Comparison of ENCODE assay signal across 1 cellular context in genomic region chr11:8963569-8964323, GRCh38.
TF ChIP-seq lines count a peak whose summit lies in the region.

No MANE protein-coding gene starts in this region.

TF ChIP-seq in HepG2, 621 proteins besides CTCF, POLR2A, EP300 and RAD21 (continues in another document):
- TF ChIP-seq RBAK (CRISPR knock-in tag; IDR thresholded peaks at IDR 0.05) (no peak), ZNF180 (CRISPR knock-in tag; IDR thresholded peaks at IDR 0.05; ENCODE audit: borderline replicate concordance, low read depth) (no peak), ZNF615 (CRISPR knock-in tag; IDR thresholded peaks at IDR 0.05; ENCODE audit: borderline replicate concordance) (0 out of 2 replicates have a peak, but pooled peaks have one; percentile 78), ZNF331 (CRISPR knock-in tag; IDR thresholded peaks at IDR 0.05) (0 out of 2 replicates have a peak, but pooled peaks have one; percentile 10), KDM2A (CRISPR knock-in tag; IDR thresholded peaks at IDR 0.05; ENCODE audit: borderline replicate concordance, low read depth) (no peak), SMYD3 (CRISPR knock-in tag; IDR thresholded peaks at IDR 0.05) (peak; percentile 10; the same call in 1 of the 2 replicates), ZNF7 (CRISPR knock-in tag; IDR thresholded peaks at IDR 0.05) (no peak), REPIN1 (CRISPR knock-in tag; IDR thresholded peaks at IDR 0.05; ENCODE audit: borderline replicate concordance, low read depth) (0 out of 2 replicates have a peak, but pooled peaks have one; percentile 13), REL (CRISPR knock-in tag; conservative IDR thresholded peaks at IDR 0.05) (no peak), ZFP90 (CRISPR knock-in tag; IDR thresholded peaks at IDR 0.05; ENCODE audit: borderline replicate concordance) (no peak), EED (CRISPR knock-in tag; IDR thresholded peaks at IDR 0.05) (no peak), MATR3 (CRISPR knock-in tag; IDR thresholded peaks at IDR 0.05) (no peak), MIER2 (CRISPR knock-in tag; IDR thresholded peaks at IDR 0.05) (no peak), NAIF1 (CRISPR knock-in tag; IDR thresholded peaks at IDR 0.05; ENCODE audit: borderline replicate concordance) (0 out of 2 replicates have a peak, but pooled peaks have one; percentile 45), ZNF124 (CRISPR knock-in tag; IDR thresholded peaks at IDR 0.05) (no peak), NBN (conservative IDR thresholded peaks at IDR 0.05) (no peak), ZNF776 (CRISPR knock-in tag; IDR thresholded peaks at IDR 0.05) (no peak), ZNF234 (CRISPR knock-in tag; conservative IDR thresholded peaks at IDR 0.05) (no peak), GPN1 (CRISPR knock-in tag; IDR thresholded peaks at IDR 0.05; ENCODE audit: borderline replicate concordance) (no peak), ATF3 (CRISPR knock-in tag; IDR thresholded peaks at IDR 0.05) (0 out of 2 replicates have a peak, but pooled peaks have one; percentile 2), SRSF1 (optimal IDR thresholded peaks at IDR 0.05; ENCODE audit: low read depth, low read length) (no peak), ZMAT3 (CRISPR knock-in tag; conservative IDR thresholded peaks at IDR 0.05) (no peak), SIN3B (IDR thresholded peaks at IDR 0.05; ENCODE audit: low read length) (no peak), ZNF317 (CRISPR knock-in tag; IDR thresholded peaks at IDR 0.05) (0 out of 2 replicates have a peak, but pooled peaks have one; percentile 22), TARDBP (CRISPR knock-in tag; IDR thresholded peaks at IDR 0.05) (no peak), ZNF503 (CRISPR knock-in tag; IDR thresholded peaks at IDR 0.05) (no peak), ZNF563 (CRISPR knock-in tag; IDR thresholded peaks at IDR 0.05) (peak; percentile 30; the same call in 1 of the 2 replicates), MED1 (CRISPR knock-in tag; IDR thresholded peaks at IDR 0.05) (0 out of 2 replicates have a peak, but pooled peaks have one; percentile 8), TBP (CRISPR knock-in tag; IDR thresholded peaks at IDR 0.05) (no peak), ZNF883 (CRISPR knock-in tag; IDR thresholded peaks at IDR 0.05; ENCODE audit: not compliant biosample characterization) (peak; percentile 20), ZNF749 (CRISPR knock-in tag; IDR thresholded peaks at IDR 0.05; ENCODE audit: borderline replicate concordance) (peak; percentile 29; the same call in 1 of the 2 replicates)
- TF ChIP-seq, protein P1, sequence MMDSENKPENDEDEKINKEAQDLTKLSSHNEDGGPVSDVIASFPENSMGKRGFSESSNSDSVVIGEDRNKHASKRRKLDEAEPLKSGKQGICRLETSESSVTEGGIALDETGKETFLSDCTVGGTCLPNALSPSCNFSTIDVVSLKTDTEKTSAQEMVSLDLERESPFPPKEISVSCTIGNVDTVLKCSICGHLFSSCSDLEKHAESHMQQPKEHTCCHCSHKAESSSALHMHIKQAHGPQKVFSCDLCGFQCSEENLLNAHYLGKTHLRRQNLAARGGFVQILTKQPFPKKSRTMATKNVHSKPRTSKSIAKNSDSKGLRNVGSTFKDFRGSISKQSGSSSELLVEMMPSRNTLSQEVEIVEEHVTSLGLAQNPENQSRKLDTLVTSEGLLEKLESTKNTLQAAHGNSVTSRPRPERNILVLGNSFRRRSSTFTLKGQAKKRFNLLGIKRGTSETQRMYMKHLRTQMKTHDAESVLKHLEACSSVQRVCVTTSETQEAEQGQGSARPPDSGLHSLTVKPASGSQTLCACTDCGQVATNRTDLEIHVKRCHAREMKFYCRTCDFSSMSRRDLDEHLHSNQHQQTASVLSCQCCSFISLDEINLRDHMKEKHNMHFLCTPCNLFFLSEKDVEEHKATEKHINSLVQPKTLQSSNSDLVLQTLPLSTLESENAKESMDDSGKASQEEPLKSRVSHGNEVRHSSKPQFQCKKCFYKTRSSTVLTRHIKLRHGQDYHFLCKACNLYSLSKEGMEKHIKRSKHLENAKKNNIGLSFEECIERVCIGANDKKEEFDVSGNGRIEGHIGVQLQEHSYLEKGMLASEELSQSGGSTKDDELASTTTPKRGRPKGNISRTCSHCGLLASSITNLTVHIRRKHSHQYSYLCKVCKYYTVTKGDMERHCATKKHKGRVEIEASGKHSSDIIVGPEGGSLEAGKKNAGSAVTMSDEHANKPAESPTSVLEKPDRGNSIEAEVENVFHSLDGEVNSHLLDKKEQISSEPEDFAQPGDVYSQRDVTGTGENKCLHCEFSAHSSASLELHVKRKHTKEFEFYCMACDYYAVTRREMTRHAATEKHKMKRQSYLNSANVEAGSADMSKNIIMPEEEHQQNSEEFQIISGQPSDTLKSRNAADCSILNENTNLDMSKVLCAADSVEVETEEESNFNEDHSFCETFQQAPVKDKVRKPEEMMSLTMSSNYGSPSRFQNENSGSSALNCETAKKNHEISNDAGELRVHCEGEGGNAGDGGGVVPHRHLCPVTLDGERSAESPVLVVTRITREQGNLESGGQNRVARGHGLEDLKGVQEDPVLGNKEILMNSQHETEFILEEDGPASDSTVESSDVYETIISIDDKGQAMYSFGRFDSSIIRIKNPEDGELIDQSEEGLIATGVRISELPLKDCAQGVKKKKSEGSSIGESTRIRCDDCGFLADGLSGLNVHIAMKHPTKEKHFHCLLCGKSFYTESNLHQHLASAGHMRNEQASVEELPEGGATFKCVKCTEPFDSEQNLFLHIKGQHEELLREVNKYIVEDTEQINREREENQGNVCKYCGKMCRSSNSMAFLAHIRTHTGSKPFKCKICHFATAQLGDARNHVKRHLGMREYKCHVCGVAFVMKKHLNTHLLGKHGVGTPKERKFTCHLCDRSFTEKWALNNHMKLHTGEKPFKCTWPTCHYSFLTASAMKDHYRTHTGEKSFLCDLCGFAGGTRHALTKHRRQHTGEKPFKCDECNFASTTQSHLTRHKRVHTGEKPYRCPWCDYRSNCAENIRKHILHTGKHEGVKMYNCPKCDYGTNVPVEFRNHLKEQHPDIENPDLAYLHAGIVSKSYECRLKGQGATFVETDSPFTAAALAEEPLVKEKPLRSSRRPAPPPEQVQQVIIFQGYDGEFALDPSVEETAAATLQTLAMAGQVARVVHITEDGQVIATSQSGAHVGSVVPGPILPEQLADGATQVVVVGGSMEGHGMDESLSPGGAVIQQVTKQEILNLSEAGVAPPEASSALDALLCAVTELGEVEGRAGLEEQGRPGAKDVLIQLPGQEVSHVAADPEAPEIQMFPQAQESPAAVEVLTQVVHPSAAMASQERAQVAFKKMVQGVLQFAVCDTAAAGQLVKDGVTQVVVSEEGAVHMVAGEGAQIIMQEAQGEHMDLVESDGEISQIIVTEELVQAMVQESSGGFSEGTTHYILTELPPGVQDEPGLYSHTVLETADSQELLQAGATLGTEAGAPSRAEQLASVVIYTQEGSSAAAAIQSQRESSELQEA (CRISPR knock-in tag; IDR thresholded peaks at IDR 0.05; ENCODE audit: not compliant biosample characterization) = peak; percentile 18
- TF ChIP-seq, protein P2, sequence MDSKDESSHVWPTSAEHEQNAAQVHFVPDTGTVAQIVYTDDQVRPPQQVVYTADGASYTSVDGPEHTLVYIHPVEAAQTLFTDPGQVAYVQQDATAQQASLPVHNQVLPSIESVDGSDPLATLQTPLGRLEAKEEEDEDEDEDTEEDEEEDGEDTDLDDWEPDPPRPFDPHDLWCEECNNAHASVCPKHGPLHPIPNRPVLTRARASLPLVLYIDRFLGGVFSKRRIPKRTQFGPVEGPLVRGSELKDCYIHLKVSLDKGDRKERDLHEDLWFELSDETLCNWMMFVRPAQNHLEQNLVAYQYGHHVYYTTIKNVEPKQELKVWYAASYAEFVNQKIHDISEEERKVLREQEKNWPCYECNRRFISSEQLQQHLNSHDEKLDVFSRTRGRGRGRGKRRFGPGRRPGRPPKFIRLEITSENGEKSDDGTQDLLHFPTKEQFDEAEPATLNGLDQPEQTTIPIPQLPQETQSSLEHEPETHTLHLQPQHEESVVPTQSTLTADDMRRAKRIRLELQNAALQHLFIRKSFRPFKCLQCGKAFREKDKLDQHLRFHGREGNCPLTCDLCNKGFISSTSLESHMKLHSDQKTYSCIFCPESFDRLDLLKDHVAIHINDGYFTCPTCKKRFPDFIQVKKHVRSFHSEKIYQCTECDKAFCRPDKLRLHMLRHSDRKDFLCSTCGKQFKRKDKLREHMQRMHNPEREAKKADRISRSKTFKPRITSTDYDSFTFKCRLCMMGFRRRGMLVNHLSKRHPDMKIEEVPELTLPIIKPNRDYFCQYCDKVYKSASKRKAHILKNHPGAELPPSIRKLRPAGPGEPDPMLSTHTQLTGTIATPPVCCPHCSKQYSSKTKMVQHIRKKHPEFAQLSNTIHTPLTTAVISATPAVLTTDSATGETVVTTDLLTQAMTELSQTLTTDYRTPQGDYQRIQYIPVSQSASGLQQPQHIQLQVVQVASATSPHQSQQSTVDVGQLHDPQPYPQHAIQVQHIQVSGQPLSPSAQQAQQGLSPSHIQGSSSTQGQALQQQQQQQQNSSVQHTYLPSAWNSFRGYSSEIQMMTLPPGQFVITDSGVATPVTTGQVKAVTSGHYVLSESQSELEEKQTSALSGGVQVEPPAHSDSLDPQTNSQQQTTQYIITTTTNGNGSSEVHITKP (CRISPR knock-in tag; IDR thresholded peaks at IDR 0.05; ENCODE audit: low read depth) = no peak
- TF ChIP-seq, protein P3, sequence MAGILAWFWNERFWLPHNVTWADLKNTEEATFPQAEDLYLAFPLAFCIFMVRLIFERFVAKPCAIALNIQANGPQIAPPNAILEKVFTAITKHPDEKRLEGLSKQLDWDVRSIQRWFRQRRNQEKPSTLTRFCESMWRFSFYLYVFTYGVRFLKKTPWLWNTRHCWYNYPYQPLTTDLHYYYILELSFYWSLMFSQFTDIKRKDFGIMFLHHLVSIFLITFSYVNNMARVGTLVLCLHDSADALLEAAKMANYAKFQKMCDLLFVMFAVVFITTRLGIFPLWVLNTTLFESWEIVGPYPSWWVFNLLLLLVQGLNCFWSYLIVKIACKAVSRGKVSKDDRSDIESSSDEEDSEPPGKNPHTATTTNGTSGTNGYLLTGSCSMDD (CRISPR knock-in tag; IDR thresholded peaks at IDR 0.05) = no peak
- TF ChIP-seq, protein P4, sequence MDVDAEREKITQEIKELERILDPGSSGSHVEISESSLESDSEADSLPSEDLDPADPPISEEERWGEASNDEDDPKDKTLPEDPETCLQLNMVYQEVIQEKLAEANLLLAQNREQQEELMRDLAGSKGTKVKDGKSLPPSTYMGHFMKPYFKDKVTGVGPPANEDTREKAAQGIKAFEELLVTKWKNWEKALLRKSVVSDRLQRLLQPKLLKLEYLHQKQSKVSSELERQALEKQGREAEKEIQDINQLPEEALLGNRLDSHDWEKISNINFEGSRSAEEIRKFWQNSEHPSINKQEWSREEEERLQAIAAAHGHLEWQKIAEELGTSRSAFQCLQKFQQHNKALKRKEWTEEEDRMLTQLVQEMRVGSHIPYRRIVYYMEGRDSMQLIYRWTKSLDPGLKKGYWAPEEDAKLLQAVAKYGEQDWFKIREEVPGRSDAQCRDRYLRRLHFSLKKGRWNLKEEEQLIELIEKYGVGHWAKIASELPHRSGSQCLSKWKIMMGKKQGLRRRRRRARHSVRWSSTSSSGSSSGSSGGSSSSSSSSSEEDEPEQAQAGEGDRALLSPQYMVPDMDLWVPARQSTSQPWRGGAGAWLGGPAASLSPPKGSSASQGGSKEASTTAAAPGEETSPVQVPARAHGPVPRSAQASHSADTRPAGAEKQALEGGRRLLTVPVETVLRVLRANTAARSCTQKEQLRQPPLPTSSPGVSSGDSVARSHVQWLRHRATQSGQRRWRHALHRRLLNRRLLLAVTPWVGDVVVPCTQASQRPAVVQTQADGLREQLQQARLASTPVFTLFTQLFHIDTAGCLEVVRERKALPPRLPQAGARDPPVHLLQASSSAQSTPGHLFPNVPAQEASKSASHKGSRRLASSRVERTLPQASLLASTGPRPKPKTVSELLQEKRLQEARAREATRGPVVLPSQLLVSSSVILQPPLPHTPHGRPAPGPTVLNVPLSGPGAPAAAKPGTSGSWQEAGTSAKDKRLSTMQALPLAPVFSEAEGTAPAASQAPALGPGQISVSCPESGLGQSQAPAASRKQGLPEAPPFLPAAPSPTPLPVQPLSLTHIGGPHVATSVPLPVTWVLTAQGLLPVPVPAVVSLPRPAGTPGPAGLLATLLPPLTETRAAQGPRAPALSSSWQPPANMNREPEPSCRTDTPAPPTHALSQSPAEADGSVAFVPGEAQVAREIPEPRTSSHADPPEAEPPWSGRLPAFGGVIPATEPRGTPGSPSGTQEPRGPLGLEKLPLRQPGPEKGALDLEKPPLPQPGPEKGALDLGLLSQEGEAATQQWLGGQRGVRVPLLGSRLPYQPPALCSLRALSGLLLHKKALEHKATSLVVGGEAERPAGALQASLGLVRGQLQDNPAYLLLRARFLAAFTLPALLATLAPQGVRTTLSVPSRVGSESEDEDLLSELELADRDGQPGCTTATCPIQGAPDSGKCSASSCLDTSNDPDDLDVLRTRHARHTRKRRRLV (CRISPR knock-in tag; IDR thresholded peaks at IDR 0.05) = 0 out of 2 replicates have a peak, but pooled peaks have one; percentile 27
- TF ChIP-seq, protein P5, sequence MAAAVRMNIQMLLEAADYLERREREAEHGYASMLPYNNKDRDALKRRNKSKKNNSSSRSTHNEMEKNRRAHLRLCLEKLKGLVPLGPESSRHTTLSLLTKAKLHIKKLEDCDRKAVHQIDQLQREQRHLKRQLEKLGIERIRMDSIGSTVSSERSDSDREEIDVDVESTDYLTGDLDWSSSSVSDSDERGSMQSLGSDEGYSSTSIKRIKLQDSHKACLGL (CRISPR knock-in tag; IDR thresholded peaks at IDR 0.05) = peak; percentile 25; the same call in 1 of the 2 replicates
- TF ChIP-seq, protein P6, sequence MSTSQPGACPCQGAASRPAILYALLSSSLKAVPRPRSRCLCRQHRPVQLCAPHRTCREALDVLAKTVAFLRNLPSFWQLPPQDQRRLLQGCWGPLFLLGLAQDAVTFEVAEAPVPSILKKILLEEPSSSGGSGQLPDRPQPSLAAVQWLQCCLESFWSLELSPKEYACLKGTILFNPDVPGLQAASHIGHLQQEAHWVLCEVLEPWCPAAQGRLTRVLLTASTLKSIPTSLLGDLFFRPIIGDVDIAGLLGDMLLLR (CRISPR knock-in tag; IDR thresholded peaks at IDR 0.05) = peak; percentile 35; the same call in 1 of the 2 replicates
